1 cellular context compared by ENCODE assay signal in the genomic region with DNA sequence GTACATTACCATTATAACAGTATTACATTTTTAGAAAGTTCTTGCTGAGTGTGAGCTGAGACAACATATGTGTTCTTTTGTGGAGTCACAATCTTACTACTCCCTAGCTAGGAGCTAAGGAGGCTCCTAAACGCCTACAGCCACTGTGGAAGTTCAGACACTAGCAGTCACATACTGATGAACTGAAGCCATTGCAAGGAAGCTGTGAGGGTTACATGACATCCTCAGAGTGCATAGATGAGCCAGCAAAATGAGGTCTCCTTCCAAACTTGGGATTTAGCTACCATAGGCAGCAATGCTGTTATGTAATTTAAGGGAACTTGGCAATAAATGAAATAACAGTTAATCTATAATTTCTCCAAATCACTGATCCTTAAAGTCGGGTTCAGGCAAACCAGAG.
TF ChIP-seq lines count a peak whose summit lies in the region.

No MANE protein-coding gene starts in this region.

TF ChIP-seq in IMR-90, 13 proteins besides CTCF, POLR2A, EP300 and RAD21 (continued from another document):
- no peak for TF ChIP-seq MAFK (IDR thresholded peaks at IDR 0.05; ENCODE audit: low read depth, low read length)
- no peak for TF ChIP-seq SMC3 (IDR thresholded peaks at IDR 0.05; ENCODE audit: low read depth, low read length)
- TF ChIP-seq CEBPB (IDR thresholded peaks at IDR 0.05; ENCODE audit: low read depth, low read length), result no peak
- no peak for TF ChIP-seq NFE2L2 (IDR thresholded peaks at IDR 0.05; ENCODE audit: low read depth, low read length)
- TF ChIP-seq USF2 (IDR thresholded peaks at IDR 0.05; ENCODE audit: low read depth, low read length), result no peak
- no peak for TF ChIP-seq MXI1 (IDR thresholded peaks at IDR 0.05; ENCODE audit: borderline replicate concordance, low read depth, low read length)
- TF ChIP-seq BHLHE40 (IDR thresholded peaks at IDR 0.05; ENCODE audit: low read depth, low read length), result no peak
- TF ChIP-seq MAZ (IDR thresholded peaks at IDR 0.05; ENCODE audit: borderline replicate concordance, low read depth, low read length), result no peak
- no peak for TF ChIP-seq RCOR1 (IDR thresholded peaks at IDR 0.05; ENCODE audit: insufficient replicate concordance, low read length)
